Comparison of ENCODE assay signal across 1 cellular context in genomic region chr18:78625895-78626294, GRCh38.
TF ChIP-seq lines count a peak whose summit lies in the region.

No MANE protein-coding gene starts in this region.

TF ChIP-seq in K562, 482 proteins besides CTCF, POLR2A, EP300 and RAD21:
- TF ChIP-seq HDAC3 (IDR thresholded peaks at IDR 0.05; ENCODE audit: borderline replicate concordance, partially characterized antibody) (no peak), ATF7 (IDR thresholded peaks at IDR 0.05) (peak; percentile 35; the same call in 1 of the 2 replicates), ATF3 (IDR thresholded peaks at IDR 0.05) (peak; percentile 26), ATF3 (CRISPR knock-in tag; conservative IDR thresholded peaks at IDR 0.05) (no peak), HEY1 (CRISPR knock-in tag; IDR thresholded peaks at IDR 0.05; ENCODE audit: borderline replicate concordance) (no peak)
